ENCODE assay signal across 1 cellular context in the genomic region with DNA sequence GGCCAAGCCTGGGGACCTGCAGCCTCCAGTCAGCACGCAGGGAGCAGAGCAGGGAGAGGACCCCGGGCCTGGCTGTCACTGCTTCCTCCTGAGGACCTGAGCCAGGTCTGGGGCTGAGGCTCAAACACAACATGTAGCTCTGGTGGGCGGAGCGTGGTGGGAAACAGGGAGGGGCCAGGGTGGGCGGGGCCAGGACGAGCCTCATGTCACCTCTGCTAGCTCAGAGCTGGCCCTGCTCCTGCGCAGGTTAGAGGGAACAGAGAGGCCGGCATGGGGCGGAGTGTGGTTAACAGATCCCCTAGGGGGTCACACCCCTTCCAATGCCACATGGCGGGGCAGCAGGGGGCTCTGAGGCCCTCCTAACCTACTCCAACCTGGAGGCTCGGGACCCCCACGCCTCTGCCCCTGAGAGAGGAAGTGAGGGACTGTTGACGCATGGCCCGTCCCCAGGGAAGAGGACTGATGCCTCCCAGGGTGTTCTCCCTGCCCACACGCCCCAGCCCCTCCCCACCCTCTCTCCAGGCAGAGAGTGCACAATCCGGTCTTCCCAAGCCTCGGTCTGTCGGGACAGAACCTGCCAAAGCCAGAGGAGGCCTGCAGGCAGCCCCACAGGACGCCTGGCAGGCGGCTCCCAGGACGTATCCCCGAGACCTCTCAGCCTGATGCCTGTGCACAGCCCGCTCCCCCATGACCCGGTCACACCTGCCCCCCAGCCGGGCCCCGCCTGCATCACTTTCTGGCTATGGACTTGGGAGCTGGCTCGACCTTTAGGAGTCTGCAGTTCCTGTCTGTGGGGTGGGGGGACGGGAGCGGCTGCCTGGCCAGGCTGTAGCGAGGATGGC.
TF ChIP-seq lines count a peak whose summit lies in the region.

No MANE protein-coding gene starts in this region.

TF ChIP-seq in GM12878, 131 proteins besides CTCF, POLR2A, EP300 and RAD21:
- peak; percentile 62; the same call in 1 of the 2 replicates for TF ChIP-seq SPI1 (IDR thresholded peaks at IDR 0.05; ENCODE audit: borderline replicate concordance, insufficient read depth, low read depth, low read length)
- TF ChIP-seq MEF2B (IDR thresholded peaks at IDR 0.05; ENCODE audit: partially characterized antibody, poor library complexity, severe bottlenecking), result peak; percentile 51
- no peak for TF ChIP-seq MTA2 (IDR thresholded peaks at IDR 0.05; ENCODE audit: low read depth)
- TF ChIP-seq MEF2A (IDR thresholded peaks at IDR 0.05; ENCODE audit: insufficient read depth, low read depth, low read length), result no peak
- TF ChIP-seq NR2F1 (conservative IDR thresholded peaks at IDR 0.05), result no peak
